17 cellular contexts compared by ENCODE assay signal in genomic region chr1:100794719-100795645, GRCh38.
DNase-seq lines count a peak whose midpoint lies in the region; ATAC-seq and TF ChIP-seq lines count a peak whose summit lies in the region.
"Had no signal": no experiment of that assay in that cellular context is flagged by ENCODE, and none has a peak within 500 bp of the region (broad histone marks: within the 10 kb centered on the region; RNA-seq: fewer than 3 reads in every experiment).

No MANE protein-coding gene starts in this region.

- no peaks in the 10 kb centered on the region for H3K36me3 ChIP-seq in osteoblast (ENCODE audit: insufficient read depth, low read length)
- H3K36me3 ChIP-seq: breast epithelium, uterus had no signal

- peaks cover 13% of the 10 kb centered on the region for H3K4me1 Mint-ChIP-seq in brain
- H3K4me1 Mint-ChIP-seq: stimulated activated effector memory CD8-positive, alpha-beta T cell treated with anti-CD3 and anti-CD28 coated beads, Interleukin-12 subunit alpha, Interleukin-12 subunit beta, amount 100 ng/mL, for 72 hours had no signal

- peak; percentile 44 for DNase-seq in ELR (ENCODE audit: low read depth)
- DNase-seq in NCI-H1694 (lab: John Stamatoyannopoulos, UW), result peak; percentile 93
- peak; percentile 19 for DNase-seq in osteoblast (ENCODE audit: insufficient read length, low spot score, missing footprints)
- DNase-seq in DMS79 (lab: John Stamatoyannopoulos, UW), result no peak
- DNase-seq: activated CD8-positive, alpha-beta memory T cell treated with anti-CD3 and anti-CD28 coated beads for 24 hours; activated effector memory CD4-positive, alpha-beta T cell treated with anti-CD3 and anti-CD28 coated beads, Interleukin-2, amount 50 U/mL, for 16 hours; effector memory CD8-positive, alpha-beta T cell; glutamatergic neuron; NCI-H187; stimulated activated CD4-positive, alpha-beta T cell treated with anti-CD3 and anti-CD28 coated beads, Interleukin-4, amount 100 ng/mL, for 4 hours; uterus had no signal

- no peaks in the 10 kb centered on the region for H3K79me2 ChIP-seq in osteoblast (ENCODE audit: insufficient read depth, low read length)

- H3K4me3 Mint-ChIP-seq in brain, result no peak overlapping the region
- H3K4me3 Mint-ChIP-seq: CD14-positive monocyte; effector memory CD8-positive, alpha-beta T cell; stimulated activated effector memory CD8-positive, alpha-beta T cell treated with anti-CD3 and anti-CD28 coated beads, Interleukin-12 subunit alpha, Interleukin-12 subunit beta, amount 100 ng/mL, for 72 hours had no signal

- H3K27ac Mint-ChIP-seq in brain, result peak overlapping the region in 3 of 5 experiments; percentile 20 to 80 (median 54)
- H3K27ac Mint-ChIP-seq: CD14-positive monocyte; effector memory CD8-positive, alpha-beta T cell; stimulated activated effector memory CD8-positive, alpha-beta T cell treated with anti-CD3 and anti-CD28 coated beads, Interleukin-12 subunit alpha, Interleukin-12 subunit beta, amount 100 ng/mL, for 72 hours had no signal

- ATAC-seq in GM18873 (IDR thresholded peaks at IDR 0.05; ENCODE audit: low FRiP score, unreplicated experiment) (no peak), GM18502 (IDR thresholded peaks at IDR 0.05; ENCODE audit: poor library complexity, unreplicated experiment) (no peak)
- ATAC-seq: effector memory CD8-positive, alpha-beta T cell; stimulated activated effector memory CD8-positive, alpha-beta T cell treated with anti-CD3 and anti-CD28 coated beads, Interleukin-12 subunit alpha, Interleukin-12 subunit beta, amount 100 ng/mL, for 72 hours had no signal

- H3K36me3 Mint-ChIP-seq in brain, result no peaks in the 10 kb centered on the region
- H3K36me3 Mint-ChIP-seq: CD14-positive monocyte; stimulated activated effector memory CD8-positive, alpha-beta T cell treated with anti-CD3 and anti-CD28 coated beads, Interleukin-12 subunit alpha, Interleukin-12 subunit beta, amount 100 ng/mL, for 72 hours had no signal

- H3K4me2 ChIP-seq in osteoblast (ENCODE audit: insufficient read depth, low read length), result peak overlapping the region; percentile 1

- no peaks in the 10 kb centered on the region for H4K20me1 ChIP-seq in osteoblast (ENCODE audit: insufficient read depth, low read length)

- no peaks in the 10 kb centered on the region for H3K9me3 ChIP-seq in osteoblast (ENCODE audit: low read depth, low read length)
- H3K9me3 ChIP-seq: breast epithelium, uterus had no signal

- peaks cover 0 to 18% (median 0%) of the 10 kb centered on the region in 5 experiments for H3K9me3 Mint-ChIP-seq in brain
- H3K9me3 Mint-ChIP-seq: effector memory CD8-positive, alpha-beta T cell; stimulated activated effector memory CD8-positive, alpha-beta T cell treated with anti-CD3 and anti-CD28 coated beads, Interleukin-12 subunit alpha, Interleukin-12 subunit beta, amount 100 ng/mL, for 72 hours had no signal

- no peak overlapping the region for H3K27ac ChIP-seq in osteoblast (ENCODE audit: low read depth, low read length)
- H3K27ac ChIP-seq: breast epithelium, uterus had no signal

- TF ChIP-seq CTCF in brain (conservative IDR thresholded peaks at IDR 0.05) (no peak), osteoblast (IDR thresholded peaks at IDR 0.05; ENCODE audit: extremely low read depth, low read depth, low read length) (no peak)

- no peaks in the 10 kb centered on the region for H3K27me3 ChIP-seq in osteoblast (ENCODE audit: insufficient read depth, low read length)
- H3K27me3 ChIP-seq: breast epithelium, uterus had no signal

- H3K27me3 Mint-ChIP-seq in brain, result no peaks in the 10 kb centered on the region

- H3K4me1 ChIP-seq in osteoblast (ENCODE audit: insufficient read depth, low read length), result peaks cover 28% of the 10 kb centered on the region
- H3K4me1 ChIP-seq: breast epithelium, uterus had no signal

- H2AFZ ChIP-seq in osteoblast (ENCODE audit: low read length), result no peak overlapping the region

- H3K4me3 ChIP-seq in osteoblast (ENCODE audit: insufficient read depth, low read length), result no peak overlapping the region
- H3K4me3 ChIP-seq: breast epithelium, uterus had no signal
